Comparison of ENCODE assay signal across 18 cellular contexts in genomic region chr12:88752183-88752582, GRCh38.
DNase-seq lines count a peak whose midpoint lies in the region; ATAC-seq and TF ChIP-seq lines count a peak whose summit lies in the region.
"Had no signal": no experiment of that assay in that cellular context is flagged by ENCODE, and none has a peak within 500 bp of the region (broad histone marks: within the 10 kb centered on the region; RNA-seq: fewer than 3 reads in every experiment).

No MANE protein-coding gene starts in this region.

- H3K4me3 ChIP-seq in colonic mucosa = no peak overlapping the region
- H3K4me3 ChIP-seq in right lobe of liver = no peak overlapping the region
- no peak overlapping the region for H3K4me3 ChIP-seq in GM23248
- H3K4me3 ChIP-seq: GM12878, SJCRH30 had no signal

- H3K79me2 ChIP-seq in GM23248 (ENCODE audit: insufficient read depth) = no peaks in the 10 kb centered on the region

- peak; percentile 76 to 86 (median 83) for ATAC-seq in right lobe of liver
- no peak for ATAC-seq in GM18909 (IDR thresholded peaks at IDR 0.05; ENCODE audit: poor library complexity, unreplicated experiment)
- ATAC-seq in Right ventricle myocardium superior (ENCODE audit: poor library complexity) = no peak
- ATAC-seq: GM12878, SK-N-SH treated with all-trans-retinoic acid at 6 μM for 48 hours had no signal

- DNase-seq in HuH-7 (ENCODE audit: low spot score) (peak; percentile 23), colonic mucosa (no peak), right lobe of liver (no peak), GM23248 (no peak), MV-4-11 (lab: John Stamatoyannopoulos, UW) (no peak), Right ventricle myocardium superior (no peak)
- DNase-seq: C1 segment of cervical spinal cord; CD4-positive, alpha-beta memory T cell; COR-L47; NCI-H1092 treated with DMSO at 0.1 percent for 48 hours; NCI-H1436 treated with DMSO at 0.1 percent for 48 hours; NCI-H187 treated with DMSO at 0.1 percent for 48 hours; NCI-H2171 treated with DMSO at 0.1 percent for 48 hours; NCI-H774; SJCRH30 had no signal

- WGBS in right lobe of liver (ENCODE audit: insufficient coverage, low coverage, low lambda C conversion rate, missing lambda C conversion rate) = 47% methylated on average over 3 of the region's 3 CpGs
- WGBS in GM23248 (ENCODE audit: low coverage in 1 of 2, low lambda C conversion rate in 2 of 2, missing lambda C conversion rate in 2 of 2), 2 experiments = 92 to 99% methylated on average over 3 of the region's 3 CpGs

- H4K20me1 ChIP-seq in GM23248 (ENCODE audit: insufficient read depth) = no peaks in the 10 kb centered on the region

- H3K27me3 ChIP-seq in colonic mucosa (no peaks in the 10 kb centered on the region), right lobe of liver (no peaks in the 10 kb centered on the region), GM23248 (replicated peaks; ENCODE audit: insufficient read depth) (no peaks in the 10 kb centered on the region)
- H3K27me3 ChIP-seq: SJCRH30 had no signal

- intact Hi-C loops in colonic mucosa (cut with DNase I) (loop anchor here (10.0 kb wide), 1 partner anchor 157 kb away; no protein-coding TSS in a partner anchor), right lobe of liver (cut with DNase I) (no loop called here), Right ventricle myocardium superior (cut with DNase I) (no loop called here)

- H3K9ac ChIP-seq in colonic mucosa (ENCODE audit: low read depth in 2 of 2, low read length in 2 of 2) (no peak overlapping the region), GM23248 (no peak overlapping the region)

- H2AFZ ChIP-seq in GM23248 = no peak overlapping the region

- no peak for TF ChIP-seq POLR2A in right lobe of liver (IDR thresholded peaks at IDR 0.05)

- TF ChIP-seq CTCF in colonic mucosa (IDR thresholded peaks at IDR 0.05) = no peak
- TF ChIP-seq CTCF in right lobe of liver (IDR thresholded peaks at IDR 0.05) = no peak

- in situ Hi-C loops in GM23248 (cut with MboI) = no loop called here

- no peaks in the 10 kb centered on the region for H3K9me2 ChIP-seq in GM23248 (ENCODE audit: insufficient read depth)

- H3K36me3 ChIP-seq in colonic mucosa (no peaks in the 10 kb centered on the region), right lobe of liver (no peaks in the 10 kb centered on the region), GM23248 (ENCODE audit: low read depth) (no peaks in the 10 kb centered on the region)
- H3K36me3 ChIP-seq: SJCRH30 had no signal

- peaks cover 4% of the 10 kb centered on the region for H3K4me1 ChIP-seq in colonic mucosa
- peaks cover 0 to 11% (median 4%) of the 10 kb centered on the region in 4 donors for H3K4me1 ChIP-seq in right lobe of liver
- H3K4me1 ChIP-seq in GM23248 (ENCODE audit: insufficient read depth) = peaks cover 9% of the 10 kb centered on the region
- H3K4me1 ChIP-seq: SJCRH30 had no signal

- H3K9me3 ChIP-seq in colonic mucosa (no peaks in the 10 kb centered on the region), right lobe of liver (no peaks in the 10 kb centered on the region), GM23248 (ENCODE audit: low read depth) (no peaks in the 10 kb centered on the region)
- H3K9me3 ChIP-seq: SJCRH30 had no signal

- peaks cover 7% of the 10 kb centered on the region; the same call in 1 of the 2 replicates for H3F3A ChIP-seq in GM23248 (ENCODE audit: insufficient read depth)

- no peak overlapping the region for H3K4me2 ChIP-seq in GM23248 (ENCODE audit: unreplicated experiment)

- H3K27ac ChIP-seq in colonic mucosa = peak overlapping the region; percentile 59
- H3K27ac ChIP-seq in right lobe of liver = no peak overlapping the region
- H3K27ac ChIP-seq in GM23248 = no peak overlapping the region
- H3K27ac ChIP-seq: SJCRH30 had no signal

Comparison
In these comparisons a context has a peak if more than half of its experiments do, and no peak if none do; other contexts are left out.
1. ATAC-seq: peak in right lobe of liver (4 of 4); none in GM18909 (single experiment) and Right ventricle myocardium superior (single experiment).